ENCODE assay signal across 26 cellular contexts in the genomic region with DNA sequence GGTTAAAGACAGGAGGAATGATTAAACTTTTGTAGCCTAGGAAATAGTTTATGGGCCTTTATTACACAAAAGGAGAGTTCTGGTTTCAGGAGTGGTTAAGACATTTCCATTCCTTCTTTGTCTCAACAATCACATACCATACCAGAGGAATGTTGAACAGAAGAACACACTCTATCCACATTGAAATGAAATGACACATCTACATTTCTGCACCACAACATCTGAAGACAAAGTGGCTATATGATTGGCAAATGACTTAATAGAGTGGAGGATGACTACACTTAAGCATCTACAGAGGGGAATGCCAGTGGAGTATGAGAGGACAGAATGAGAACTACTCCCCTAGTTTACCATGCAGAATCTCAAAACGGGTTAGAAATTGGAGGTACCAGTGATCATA. TPM values are rescaled to one million over a fixed set of nuclear protein-coding genes. Genes with fewer than 3 reads are reported as not detected.
DNase-seq lines count a peak whose midpoint lies in the region; ATAC-seq, FAIRE-seq and TF ChIP-seq lines count a peak whose summit lies in the region.
"Had no signal": no experiment of that assay in that cellular context is flagged by ENCODE, and none has a peak within 500 bp of the region (broad histone marks: within the 10 kb centered on the region; RNA-seq: fewer than 3 reads in every experiment).

No MANE protein-coding gene starts in this region.

- H4K20me1 ChIP-seq in keratinocyte (ENCODE audit: control insufficient read depth, extremely low read depth, insufficient read depth, low read length) (no peaks in the 10 kb centered on the region), GM23338 (replicated peaks; ENCODE audit: insufficient read depth) (peaks cover 7% of the 10 kb centered on the region; the same call in 1 of the 2 replicates)

- no peaks in the 10 kb centered on the region for H3K27me3 ChIP-seq in brain microvascular endothelial cell (replicated peaks)
- no peaks in the 10 kb centered on the region for H3K27me3 ChIP-seq in keratinocyte (ENCODE audit: control insufficient read depth, extremely low read depth, insufficient read depth, low read length)
- no peaks in the 10 kb centered on the region for H3K27me3 ChIP-seq in GM23338 (ENCODE audit: insufficient read depth)
- H3K27me3 ChIP-seq: breast epithelium, colonic mucosa, heart right ventricle, MG63, uterus had no signal

- H3K9me2 ChIP-seq in GM23338 (ENCODE audit: insufficient read depth) = no peaks in the 10 kb centered on the region

- no peak overlapping the region for H2AFZ ChIP-seq in keratinocyte (ENCODE audit: control insufficient read depth, low read length)
- H2AFZ ChIP-seq in GM23338 = no peak overlapping the region

- peaks cover 5% of the 10 kb centered on the region for H3K4me1 ChIP-seq in keratinocyte (ENCODE audit: control insufficient read depth, extremely low read depth, insufficient read depth, low read length)
- H3K4me1 ChIP-seq in GM23338 (ENCODE audit: insufficient read depth) = no peaks in the 10 kb centered on the region
- H3K4me1 ChIP-seq: breast epithelium, colonic mucosa, prostate gland, uterus had no signal

- H3K27me3 Mint-ChIP-seq in GM23338 (ENCODE audit: insufficient read depth, low read depth, poor library complexity) = peaks cover 1% of the 10 kb centered on the region
- H3K27me3 Mint-ChIP-seq: activated CD4-positive, alpha-beta T cell treated with anti-CD3 and anti-CD28 coated beads, Interleukin-2, amount 10 ng/mL, durations not matched to agents 24 days and 14 days had no signal

- H3K36me3 Mint-ChIP-seq in GM23338 (ENCODE audit: low read depth) = no peaks in the 10 kb centered on the region
- H3K36me3 Mint-ChIP-seq: CD14-positive monocyte had no signal

- no peak overlapping the region for H3K9ac ChIP-seq in keratinocyte (ENCODE audit: control insufficient read depth, extremely low read depth, insufficient read depth, low read length)

- H3K4me2 ChIP-seq in keratinocyte (ENCODE audit: control insufficient read depth, extremely low read depth, insufficient read depth, low read depth, low read length) (no peak overlapping the region), GM23338 (no peak overlapping the region)

- H3K36me3 ChIP-seq in brain microvascular endothelial cell (replicated peaks) = no peaks in the 10 kb centered on the region
- no peaks in the 10 kb centered on the region for H3K36me3 ChIP-seq in keratinocyte (ENCODE audit: control insufficient read depth in 2 of 2, extremely low read depth in 1 of 2, insufficient read depth in 2 of 2, low read length in 2 of 2)
- H3K36me3 ChIP-seq in GM23338 (ENCODE audit: insufficient read depth) = no peaks in the 10 kb centered on the region; the same call in 1 of the 2 replicates
- H3K36me3 ChIP-seq: breast epithelium, colonic mucosa, MG63, prostate gland, uterus had no signal

- H3K79me2 ChIP-seq in keratinocyte (ENCODE audit: control insufficient read depth, insufficient read depth, low read length) (no peaks in the 10 kb centered on the region), GM23338 (replicated peaks; ENCODE audit: insufficient read depth) (no peaks in the 10 kb centered on the region; the same call in 1 of the 2 replicates)

- no peak overlapping the region for H3K27ac ChIP-seq in brain microvascular endothelial cell
- H3K27ac ChIP-seq in keratinocyte (ENCODE audit: control insufficient read depth, insufficient read depth, low read length) = no peak overlapping the region
- H3K27ac ChIP-seq in GM23338 (ENCODE audit: low read depth) = no peak overlapping the region
- H3K27ac ChIP-seq: breast epithelium, colonic mucosa, heart right ventricle, prostate gland, RWPE1, skin epidermis, uterus, VCaP had no signal

- no peaks in the 10 kb centered on the region for H3F3A ChIP-seq in GM23338 (replicated peaks; ENCODE audit: low read depth)

- no peaks in the 10 kb centered on the region for H3K4me1 Mint-ChIP-seq in GM23338
- H3K4me1 Mint-ChIP-seq: endodermal cell had no signal

- no peak for TF ChIP-seq CTCF in brain microvascular endothelial cell (IDR thresholded peaks at IDR 0.05; ENCODE audit: low read depth, low read length, missing control alignments)
- TF ChIP-seq CTCF in keratinocyte (optimal IDR thresholded peaks at IDR 0.05 in 1 of 3, IDR thresholded peaks at IDR 0.05 in 1 of 3, conservative IDR thresholded peaks at IDR 0.05 in 1 of 3; ENCODE audit: extremely low read depth in 1 of 3, insufficient read depth in 2 of 3, low read length in 3 of 3) = no peak
- no peak for TF ChIP-seq CTCF in GM23338 (conservative IDR thresholded peaks at IDR 0.05; ENCODE audit: low read depth in 2 of 2)

- dilution Hi-C loops in keratinocyte (cut with MboI; ENCODE audit: extremely low pct_ligation_motif_present, low sequenced_read_pairs) = no loop called here

- peak; percentile 51 for FAIRE-seq in keratinocyte (lab: Jason Lieb, UNC)
- FAIRE-seq: K562 had no signal

- no peaks in the 10 kb centered on the region for H3K9me3 Mint-ChIP-seq in GM23338
- H3K9me3 Mint-ChIP-seq: endodermal cell had no signal

- ATAC-seq in GM23338 (no peak), SK-N-SH treated with all-trans-retinoic acid at 6 μM for 48 hours (no peak)
- ATAC-seq: heart right ventricle had no signal

- H3K4me3 ChIP-seq in brain microvascular endothelial cell (ENCODE audit: low read depth, low read length) = no peak overlapping the region
- H3K4me3 ChIP-seq in keratinocyte (ENCODE audit: control insufficient read depth in 2 of 3, extremely low read depth in 1 of 3, insufficient read depth in 2 of 3, low read depth in 1 of 3, low read length in 3 of 3) = no peak overlapping the region
- H3K4me3 ChIP-seq in GM23338 = no peak overlapping the region
- H3K4me3 ChIP-seq: breast epithelium, colonic mucosa, heart right ventricle, K562, MG63, prostate gland, skin epidermis, uterus had no signal

- DNase-seq in AG08395 (ENCODE audit: low spot score) (peak; percentile 45), GM04503 (ENCODE audit: low read depth) (peak; percentile 64), brain microvascular endothelial cell (peak; percentile 13), keratinocyte (ENCODE audit: low read depth, low spot score) (peak; percentile 25), GM23338 (ENCODE audit: low spot score) (no peak), T-helper 1 cell (no peak), SKM-1 (lab: John Stamatoyannopoulos, UW; ENCODE audit: unreplicated experiment) (no peak)
- DNase-seq: ACHN; activated CD4-positive, alpha-beta T cell treated with anti-CD3 and anti-CD28 coated beads, Interleukin-2, amount 10 ng/mL, durations not matched to agents 24 days and 14 days; colonic mucosa; endodermal cell; heart right ventricle; mesenchymal stem cell; MG63; NCI-H2029 treated with DMSO at 0.1 percent for 48 hours; NCI-H226; NCI-H748 treated with DMSO at 0.1 percent for 48 hours; uterus had no signal

- H3K9me1 ChIP-seq in keratinocyte (ENCODE audit: control insufficient read depth, extremely low read depth, insufficient read depth, low read length) = no peaks in the 10 kb centered on the region

- no peaks in the 10 kb centered on the region for H3K9me3 ChIP-seq in keratinocyte (ENCODE audit: control insufficient read depth, low read depth, low read length)
- H3K9me3 ChIP-seq: breast epithelium, colonic mucosa, heart right ventricle, MG63, prostate gland, uterus had no signal

- in situ Hi-C loops in brain microvascular endothelial cell (cut with HindIII; ENCODE audit: low pct_ligation_motif_present, low sequenced_read_pairs) = no loop called here

- H3K4me3 Mint-ChIP-seq in GM23338 = no peak overlapping the region
- H3K4me3 Mint-ChIP-seq: activated CD4-positive, alpha-beta T cell treated with anti-CD3 and anti-CD28 coated beads, Interleukin-2, amount 10 ng/mL, durations not matched to agents 24 days and 14 days; CD14-positive monocyte; endodermal cell had no signal

- H3K27ac Mint-ChIP-seq in GM23338 = no peak overlapping the region
- H3K27ac Mint-ChIP-seq: activated CD4-positive, alpha-beta T cell treated with anti-CD3 and anti-CD28 coated beads, Interleukin-2, amount 10 ng/mL, durations not matched to agents 24 days and 14 days; CD14-positive monocyte; endodermal cell had no signal

TF ChIP-seq in GM23338, 12 proteins besides CTCF, POLR2A, EP300 and RAD21:
- no peak for TF ChIP-seq EZH2 (IDR thresholded peaks at IDR 0.05; ENCODE audit: low read depth, unreplicated experiment)
- TF ChIP-seq EZH2phosphoT487 (IDR thresholded peaks at IDR 0.05; ENCODE audit: unreplicated experiment) = no peak
- TF ChIP-seq JUNB (IDR thresholded peaks at IDR 0.05; ENCODE audit: unreplicated experiment) = no peak
TF ChIP-seq in GM23338: peak in this region for 0.

TF ChIP-seq in SK-N-SH treated with all-trans-retinoic acid at 6 μM for 48 hours, 23 proteins besides CTCF, POLR2A, EP300 and RAD21 (continues in another document):
- no peak for TF ChIP-seq PPARA (CRISPR knock-in tag; IDR thresholded peaks at IDR 0.05; ENCODE audit: borderline replicate concordance)
- TF ChIP-seq ZNF8 (CRISPR knock-in tag; IDR thresholded peaks at IDR 0.05) = no peak
- TF ChIP-seq SNAI2 (CRISPR knock-in tag; IDR thresholded peaks at IDR 0.05) = no peak

RNA-seq across cellular contexts. Expression of a gene that starts 8.0 kb away (rescaled TPM):
- polyA plus RNA-seq in keratinocyte (2.6 to 3.7 TPM (median 3.4 TPM) in 3 replicates), GM23338 (2016; fragmentation: Nextera tagmentation; extraction: Ambion mirVana) (3.2 and 4.1 TPM in 2 replicates)
- polyA plus RNA-seq in keratinocyte (2011; ENCODE audit: low read depth) = 0.36 TPM
- 1.9 and 3.5 TPM in 2 replicates for polyA plus RNA-seq in keratinocyte (2011; cell fraction: cytosol; rRNA removed)
- 5.2 and 6.6 TPM in 2 replicates for polyA plus RNA-seq in keratinocyte (2011; cell fraction: nucleus; rRNA removed)
- 1.1 and 2.5 TPM in 2 replicates for polyA plus RNA-seq in keratinocyte (2012; ENCODE audit: low replicate concordance)
- 1.6 to 3.5 TPM (median 3.2 TPM) in 3 replicates for polyA minus RNA-seq in keratinocyte
- polyA minus RNA-seq in keratinocyte (2011; cell fraction: cytosol; rRNA and poly(A)+ RNA removed) = 4.8 TPM
- 6.9 and 11.2 TPM in 2 replicates for polyA minus RNA-seq in keratinocyte (2011; cell fraction: nucleus; rRNA and poly(A)+ RNA removed)
- total RNA-seq in GM23338 (2014; rRNA removed; shearing (Covaris generic)) = 7.3 and 9.9 TPM in 2 replicates

RNA-seq across cellular contexts. Expression of a gene that starts 50.4 kb away (rescaled TPM):
- polyA plus RNA-seq in keratinocyte (37.7 to 49.5 TPM (median 49.3 TPM) in 3 replicates), GM23338 (2016; fragmentation: Nextera tagmentation; extraction: Ambion mirVana) (37.9 and 39.2 TPM in 2 replicates)
- 58.4 TPM for polyA plus RNA-seq in keratinocyte (2011; ENCODE audit: low read depth)
- 45.3 and 61.1 TPM in 2 replicates for polyA plus RNA-seq in keratinocyte (2011; cell fraction: cytosol; rRNA removed)
- polyA plus RNA-seq in keratinocyte (2011; cell fraction: nucleus; rRNA removed) = 45.7 and 47.2 TPM in 2 replicates
- polyA plus RNA-seq in keratinocyte (2012; ENCODE audit: low replicate concordance) = 23.1 and 33.9 TPM in 2 replicates
- 14.8 to 30.1 TPM (median 29.7 TPM) in 3 replicates for polyA minus RNA-seq in keratinocyte
- polyA minus RNA-seq in keratinocyte (2011; cell fraction: cytosol; rRNA and poly(A)+ RNA removed) = 26.5 TPM
- polyA minus RNA-seq in keratinocyte (2011; cell fraction: nucleus; rRNA and poly(A)+ RNA removed) = 10.3 and 19.8 TPM in 2 replicates
- 37.7 and 39.1 TPM in 2 replicates for total RNA-seq in GM23338 (2014; rRNA removed; shearing (Covaris generic))

Comparison
In these comparisons a context has a peak if more than half of its experiments do, and no peak if none do; other contexts are left out.
1. DNase-seq: peak in AG08395 (single experiment), GM04503 (single experiment), brain microvascular endothelial cell (single experiment) and keratinocyte (single experiment); none in GM23338 (single experiment), T-helper 1 cell (0 of 5) and SKM-1 (single experiment).